ENCODE assay signal across 26 cellular contexts in genomic region chr2:185472574-185472973, GRCh38.
"Had no signal": no experiment of that assay in that cellular context is flagged by ENCODE, and none has a peak within 500 bp of the region (broad histone marks: within the 10 kb centered on the region; RNA-seq: fewer than 3 reads in every experiment).

No MANE protein-coding gene starts in this region.

- H3K27me3 ChIP-seq: esophagus squamous epithelium, heart right ventricle, neutrophil, pancreas, right lobe of liver, tibial nerve, upper lobe of left lung, uterus had no signal

- H3K36me3 ChIP-seq: esophagus squamous epithelium, heart right ventricle, lower lobe of right lung, neutrophil, pancreas, right lobe of liver, thoracic aorta, tibial nerve, upper lobe of left lung, uterus had no signal

- DNase-seq: dermis blood vessel endothelial cell; effector memory CD4-positive, alpha-beta T cell; erythroblast; esophagus squamous epithelium; foreskin melanocyte; glutamatergic neuron; heart right ventricle; hippocampal formation; left colon; left ventricle myocardium superior; lower lobe of right lung; natural killer cell; pancreas; right lobe of liver; small intestine; stimulated activated CD4-positive, alpha-beta T cell treated with anti-CD3 and anti-CD28 coated beads, Interleukin-15, amount 100 ng/mL, for 24 hours; stimulated activated CD4-positive, alpha-beta T cell treated with anti-CD3 and anti-CD28 coated beads, Interleukin-2, amount 100 ng/mL, for 48 hours; stimulated activated naive B cell treated with anti-CD40 and anti-IgM and Interleukin-4, amounts not matched to agents 10 μg/mL and 1 μg/mL and 100 μg/mL, for 72 hours; uterus had no signal

- H3K4me1 ChIP-seq: esophagus squamous epithelium, heart right ventricle, lower lobe of right lung, pancreas, right lobe of liver, tibial nerve, upper lobe of left lung, uterus had no signal

- H3K4me3 ChIP-seq: coronary artery, esophagus squamous epithelium, heart right ventricle, lower lobe of right lung, pancreas, right lobe of liver, thoracic aorta, tibial nerve, upper lobe of left lung, uterus had no signal

- H3K27ac ChIP-seq: coronary artery, esophagus squamous epithelium, heart right ventricle, lower lobe of right lung, neutrophil, pancreas, right lobe of liver, thoracic aorta, tibial nerve, upper lobe of left lung, uterus had no signal

- FAIRE-seq: endometrium, islet of Langerhans, pancreas had no signal

- ATAC-seq: heart right ventricle; left colon; left ventricle myocardium superior; lower lobe of right lung; natural killer cell; pancreas; stimulated activated naive B cell treated with anti-CD40 and anti-IgM and Interleukin-4, amounts not matched to agents 10 μg/mL and 1 μg/mL and 100 μg/mL, for 72 hours had no signal

- H3K9me3 ChIP-seq: lower lobe of right lung, pancreas, right lobe of liver, thoracic aorta, tibial nerve, uterus had no signal
